In genomic region chr17:61531223-61531622, GRCh38 we compare ENCODE assay signal across 19 cellular contexts. TPM values are rescaled to one million over a fixed set of nuclear protein-coding genes. Genes with fewer than 3 reads are reported as not detected.
DNase-seq lines count a peak whose midpoint lies in the region; ATAC-seq and TF ChIP-seq lines count a peak whose summit lies in the region.
"Had no signal": no experiment of that assay in that cellular context is flagged by ENCODE, and none has a peak within 500 bp of the region (broad histone marks: within the 10 kb centered on the region; RNA-seq: fewer than 3 reads in every experiment).

No MANE protein-coding gene starts in this region.

- H3K27me3 ChIP-seq in osteoblast (ENCODE audit: insufficient read depth, low read length) (peaks cover 15% of the 10 kb centered on the region), Caco-2 (replicated peaks; ENCODE audit: control insufficient read depth, insufficient read depth, low read length) (no peaks in the 10 kb centered on the region)
- H3K27me3 ChIP-seq: BLaER1 treated with 17β-estradiol and CSF1 and Interleukin-3, amounts not matched to agents 10 nM and 100 nM had no signal

- H2AFZ ChIP-seq in osteoblast (ENCODE audit: low read length), result no peak overlapping the region

- H3K36me3 Mint-ChIP-seq in activated CD4-positive, alpha-beta T cell treated with anti-CD3 and anti-CD28 coated beads, Interleukin-2, amount 10 ng/mL, durations not matched to agents 24 days and 14 days (ENCODE audit: low read depth), result no peaks in the 10 kb centered on the region
- H3K36me3 Mint-ChIP-seq in activated CD4-positive, alpha-beta T cell treated with anti-CD3 and anti-CD28 coated beads for 36 hours (ENCODE audit: low read depth), result no peaks in the 10 kb centered on the region
- H3K36me3 Mint-ChIP-seq in Caco-2 (ENCODE audit: insufficient read depth, unreplicated experiment), result no peaks in the 10 kb centered on the region
- H3K36me3 Mint-ChIP-seq: CD14-positive monocyte; CD4-positive, alpha-beta memory T cell; CD4-positive, CD25-positive, alpha-beta regulatory T cell; CD8-positive, alpha-beta memory T cell had no signal

- H3K4me3 ChIP-seq in osteoblast (ENCODE audit: insufficient read depth, low read length) (no peak overlapping the region), Caco-2 (ENCODE audit: low read depth, low read length) (no peak overlapping the region)
- H3K4me3 ChIP-seq: A549; BLaER1 treated with 17β-estradiol and CSF1 and Interleukin-3, amounts not matched to agents 10 nM and 100 nM had no signal

- POLR2A ChIA-PET in activated CD4-positive, alpha-beta T cell treated with anti-CD3 and anti-CD28 coated beads for 36 hours (lab: Charles Lee), result no interaction called here
- POLR2A ChIA-PET in Caco-2 (lab: Charles Lee), result no interaction called here

- no peak for ATAC-seq in activated CD4-positive, alpha-beta T cell treated with anti-CD3 and anti-CD28 coated beads for 36 hours
- ATAC-seq in HG02759 (IDR thresholded peaks at IDR 0.05; ENCODE audit: unreplicated experiment), result no peak
- ATAC-seq: A549 had no signal

- H3K9me3 Mint-ChIP-seq in activated CD4-positive, alpha-beta T cell treated with anti-CD3 and anti-CD28 coated beads, Interleukin-2, amount 10 ng/mL, durations not matched to agents 24 days and 14 days, result no peaks in the 10 kb centered on the region
- no peaks in the 10 kb centered on the region for H3K9me3 Mint-ChIP-seq in activated CD4-positive, alpha-beta T cell treated with anti-CD3 and anti-CD28 coated beads for 36 hours (ENCODE audit: low read depth)
- no peaks in the 10 kb centered on the region for H3K9me3 Mint-ChIP-seq in Caco-2 (ENCODE audit: unreplicated experiment)
- H3K9me3 Mint-ChIP-seq: CD4-positive, alpha-beta memory T cell; CD4-positive, CD25-positive, alpha-beta regulatory T cell; CD8-positive, alpha-beta memory T cell had no signal

- no peak overlapping the region for H3K27ac ChIP-seq in osteoblast (ENCODE audit: low read depth, low read length)
- H3K27ac ChIP-seq: 22Rv1; A549; BLaER1 treated with 17β-estradiol and CSF1 and Interleukin-3, amounts not matched to agents 10 nM and 100 nM had no signal

- H3K9me3 ChIP-seq in osteoblast (ENCODE audit: low read depth, low read length) (no peaks in the 10 kb centered on the region), Caco-2 (no peaks in the 10 kb centered on the region)
- H3K9me3 ChIP-seq: A549; BLaER1 treated with 17β-estradiol and CSF1 and Interleukin-3, amounts not matched to agents 10 nM and 100 nM had no signal

- H3K27me3 Mint-ChIP-seq in activated CD4-positive, alpha-beta T cell treated with anti-CD3 and anti-CD28 coated beads, Interleukin-2, amount 10 ng/mL, durations not matched to agents 24 days and 14 days, result peaks cover 14% of the 10 kb centered on the region
- H3K27me3 Mint-ChIP-seq in activated CD4-positive, alpha-beta T cell treated with anti-CD3 and anti-CD28 coated beads for 36 hours, result peaks cover 7% of the 10 kb centered on the region
- peaks cover 3% of the 10 kb centered on the region for H3K27me3 Mint-ChIP-seq in Caco-2 (ENCODE audit: insufficient read depth, unreplicated experiment)

- no peak overlapping the region for H3K4me3 Mint-ChIP-seq in activated CD4-positive, alpha-beta T cell treated with anti-CD3 and anti-CD28 coated beads, Interleukin-2, amount 10 ng/mL, durations not matched to agents 24 days and 14 days
- no peak overlapping the region for H3K4me3 Mint-ChIP-seq in activated CD4-positive, alpha-beta T cell treated with anti-CD3 and anti-CD28 coated beads for 36 hours
- H3K4me3 Mint-ChIP-seq in Caco-2 (ENCODE audit: unreplicated experiment), result no peak overlapping the region
- H3K4me3 Mint-ChIP-seq: B cell; CD14-positive monocyte; CD4-positive, alpha-beta memory T cell; CD4-positive, CD25-positive, alpha-beta regulatory T cell; CD8-positive, alpha-beta memory T cell had no signal

- H3K36me3 ChIP-seq in osteoblast (ENCODE audit: insufficient read depth, low read length) (no peaks in the 10 kb centered on the region), Caco-2 (ENCODE audit: control insufficient read depth, insufficient read depth, low read length) (no peaks in the 10 kb centered on the region)
- H3K36me3 ChIP-seq: BLaER1 treated with 17β-estradiol and CSF1 and Interleukin-3, amounts not matched to agents 10 nM and 100 nM had no signal

- H3K79me2 ChIP-seq in osteoblast (ENCODE audit: insufficient read depth, low read length), result no peaks in the 10 kb centered on the region

- H4K20me1 ChIP-seq in osteoblast (ENCODE audit: insufficient read depth, low read length), result no peaks in the 10 kb centered on the region
- H4K20me1 ChIP-seq: BLaER1 treated with 17β-estradiol and CSF1 and Interleukin-3, amounts not matched to agents 10 nM and 100 nM had no signal

- TF ChIP-seq CTCF in osteoblast (IDR thresholded peaks at IDR 0.05; ENCODE audit: extremely low read depth, low read depth, low read length) (no peak), Caco-2 (IDR thresholded peaks at IDR 0.05; ENCODE audit: insufficient read depth in 1 of 2, low read depth in 1 of 2, low read length in 1 of 2, severe bottlenecking in 1 of 2, unreplicated experiment in 1 of 2) (no peak)

- no peak overlapping the region for H3K4me2 ChIP-seq in osteoblast (ENCODE audit: insufficient read depth, low read length)
- H3K4me2 ChIP-seq: A549; BLaER1 treated with 17β-estradiol and CSF1 and Interleukin-3, amounts not matched to agents 10 nM and 100 nM had no signal

- H3K4me1 ChIP-seq in osteoblast (ENCODE audit: insufficient read depth, low read length) (no peaks in the 10 kb centered on the region), Caco-2 (no peaks in the 10 kb centered on the region)
- H3K4me1 ChIP-seq: A549; BLaER1 treated with 17β-estradiol and CSF1 and Interleukin-3, amounts not matched to agents 10 nM and 100 nM had no signal

- intact Hi-C loops in activated CD4-positive, alpha-beta T cell treated with anti-CD3 and anti-CD28 coated beads, Interleukin-2, amount 10 ng/mL, durations not matched to agents 24 days and 14 days (cut with micrococcal nuclease), result no loop called here
- intact Hi-C loops in activated CD4-positive, alpha-beta T cell treated with anti-CD3 and anti-CD28 coated beads for 36 hours (cut with DNase I, micrococcal nuclease), result no loop called here
- intact Hi-C loops in Caco-2 (cut with micrococcal nuclease; ENCODE audit: unreplicated experiment), result no loop called here

- no peaks in the 10 kb centered on the region for H3K4me1 Mint-ChIP-seq in activated CD4-positive, alpha-beta T cell treated with anti-CD3 and anti-CD28 coated beads, Interleukin-2, amount 10 ng/mL, durations not matched to agents 24 days and 14 days
- H3K4me1 Mint-ChIP-seq in activated CD4-positive, alpha-beta T cell treated with anti-CD3 and anti-CD28 coated beads for 36 hours, result no peaks in the 10 kb centered on the region
- no peaks in the 10 kb centered on the region for H3K4me1 Mint-ChIP-seq in Caco-2 (ENCODE audit: low read depth, unreplicated experiment)
- H3K4me1 Mint-ChIP-seq: B cell; CD4-positive, CD25-positive, alpha-beta regulatory T cell had no signal

- BruUV-seq in Caco-2 (replicated peaks; lab: Mats Ljungman, UMichigan), result no TSS peak

- no peak overlapping the region for H3K27ac Mint-ChIP-seq in activated CD4-positive, alpha-beta T cell treated with anti-CD3 and anti-CD28 coated beads, Interleukin-2, amount 10 ng/mL, durations not matched to agents 24 days and 14 days
- H3K27ac Mint-ChIP-seq in activated CD4-positive, alpha-beta T cell treated with anti-CD3 and anti-CD28 coated beads for 36 hours, result no peak overlapping the region
- no peak overlapping the region for H3K27ac Mint-ChIP-seq in Caco-2 (ENCODE audit: unreplicated experiment)
- H3K27ac Mint-ChIP-seq: B cell; CD14-positive monocyte; CD4-positive, alpha-beta memory T cell; CD4-positive, CD25-positive, alpha-beta regulatory T cell; CD8-positive, alpha-beta memory T cell had no signal

- CTCF ChIA-PET in activated CD4-positive, alpha-beta T cell treated with anti-CD3 and anti-CD28 coated beads for 36 hours (lab: Charles Lee), result no interaction called here
- CTCF ChIA-PET in Caco-2 (lab: Charles Lee), result no interaction called here

- DNase-seq in activated CD4-positive, alpha-beta T cell treated with anti-CD3 and anti-CD28 coated beads, Interleukin-2, amount 10 ng/mL, durations not matched to agents 24 days and 14 days, result peak; percentile 8
- no peak for DNase-seq in activated CD4-positive, alpha-beta T cell treated with anti-CD3 and anti-CD28 coated beads for 36 hours
- DNase-seq in osteoblast (ENCODE audit: insufficient read length, low spot score, missing footprints) (peak; percentile 3), Caco-2 (no peak)
- DNase-seq: AML-193; Calu3; CD4-positive, alpha-beta memory T cell; CD4-positive, CD25-positive, alpha-beta regulatory T cell; CD8-positive, alpha-beta memory T cell; COR-L47; DMS79 treated with DMSO at 0.1 percent for 48 hours; GF-D8 had no signal

RNA-seq across cellular contexts. Expression of gene NACA2, which starts 59.8 kb away (rescaled TPM):
- total RNA-seq in activated CD4-positive, alpha-beta T cell treated with anti-CD3 and anti-CD28 coated beads, Interleukin-2, amount 10 ng/mL, durations not matched to agents 24 days and 14 days, result not detected in 2 replicates
- total RNA-seq in activated CD4-positive, alpha-beta T cell treated with anti-CD3 and anti-CD28 coated beads for 36 hours, result not detected
- total RNA-seq in osteoblast, result under 0.01 TPM in 1 of 2 replicates, not detected in the other
- total RNA-seq in Caco-2 (2022), result not detected in 2 replicates
- total RNA-seq: A172; B cell; Calu3; CD4-positive, alpha-beta memory T cell; CD4-positive, CD25-positive, alpha-beta regulatory T cell; CD8-positive, alpha-beta memory T cell had no signal

Comparison
In these comparisons a context has a peak if more than half of its experiments do, and no peak if none do; other contexts are left out.
1. DNase-seq: peak in activated CD4-positive, alpha-beta T cell treated with anti-CD3 and anti-CD28 coated beads, Interleukin-2, amount 10 ng/mL, durations not matched to agents 24 days and 14 days (single experiment) and osteoblast (single experiment); none in activated CD4-positive, alpha-beta T cell treated with anti-CD3 and anti-CD28 coated beads for 36 hours (single experiment) and Caco-2 (0 of 2).